In the genomic region with DNA sequence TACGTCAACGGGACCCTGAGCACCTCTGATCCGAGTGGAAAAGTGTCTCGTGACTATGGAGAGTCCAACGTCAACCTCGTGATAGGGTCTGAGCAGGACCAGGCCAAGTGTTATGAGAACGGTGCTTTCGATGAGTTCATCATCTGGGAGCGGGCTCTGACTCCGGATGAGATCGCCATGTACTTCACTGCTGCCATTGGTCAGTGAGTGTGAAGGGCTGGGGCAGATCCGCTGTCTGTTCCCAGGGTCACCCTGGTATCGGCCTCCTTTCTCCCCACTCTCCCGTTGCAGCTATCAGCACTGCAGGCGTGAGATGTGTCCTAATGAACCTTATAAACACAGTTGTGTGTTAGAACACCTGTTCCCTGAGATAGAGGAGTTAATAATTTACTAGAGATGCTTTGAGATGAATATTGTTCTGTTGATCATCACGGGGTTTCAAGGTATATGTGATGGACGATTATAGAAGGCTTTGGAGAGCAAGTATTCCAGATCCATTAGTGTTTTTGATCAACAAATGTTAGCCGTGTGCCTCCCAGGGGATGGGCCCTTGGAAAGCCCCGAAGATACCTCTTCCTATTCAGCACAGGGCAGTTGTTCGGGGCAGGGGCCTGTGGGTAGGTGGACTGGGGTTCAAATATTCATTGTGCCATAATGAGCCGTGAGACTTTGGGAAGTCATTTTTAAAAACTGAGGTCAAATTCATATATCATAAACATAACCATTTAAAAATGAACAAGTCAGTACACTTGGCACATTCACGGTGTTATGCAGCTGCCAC, we compare ENCODE assay signal across 18 cellular contexts. TPM values are rescaled to one million over a fixed set of nuclear protein-coding genes. Genes with fewer than 3 reads are reported as not detected.
"Had no signal": no experiment of that assay in that cellular context is flagged by ENCODE, and none has a peak within 500 bp of the region (broad histone marks: within the 10 kb centered on the region; RNA-seq: fewer than 3 reads in every experiment).

No MANE protein-coding gene starts in this region.

- H3K27me3 ChIP-seq: body of pancreas, pancreas, tibial nerve, vagina had no signal

- H3K4me3 ChIP-seq: body of pancreas, lower lobe of right lung, pancreas, tibial nerve, vagina had no signal

- H3K36me3 Mint-ChIP-seq: activated CD4-positive, alpha-beta memory T cell treated with anti-CD3 and anti-CD28 coated beads for 36 hours; activated CD8-positive, alpha-beta memory T cell treated with anti-CD3 and anti-CD28 coated beads, Interleukin-2, amount 10 ng/mL, durations not matched to agents 7 days and 5 days; natural killer cell treated with Interleukin-12 subunit alpha and Interleukin-12 subunit beta and Interleukin-15 and Interleukin-18, amount 100 ng/mL, for 72 hours had no signal

- H3K36me3 ChIP-seq: neutrophil, pancreas, vagina, WERI-Rb-1 had no signal

- H3K27ac Mint-ChIP-seq: activated CD4-positive, alpha-beta memory T cell treated with anti-CD3 and anti-CD28 coated beads for 36 hours; activated CD8-positive, alpha-beta memory T cell treated with anti-CD3 and anti-CD28 coated beads, Interleukin-2, amount 10 ng/mL, durations not matched to agents 7 days and 5 days; activated T-helper 2 cell treated with anti-CD3 and anti-CD28 coated beads, Interferon-gamma antibody, Interleukin-2, Interleukin-4, amounts not matched to agents 10 μg/mL and 5 μg/mL and 100 μg/mL, durations not matched to agents 14 hours and 24 hours and 36 hours; natural killer cell treated with Interleukin-12 subunit alpha and Interleukin-12 subunit beta and Interleukin-15 and Interleukin-18, amount 100 ng/mL, for 72 hours; stimulated activated naive CD8-positive, alpha-beta T cell treated with anti-CD3 and anti-CD28 coated beads, Interleukin-15, Interleukin-2, amounts not matched to agents 100 ng/mL and 50 ng/mL, for 24 hours had no signal

- DNase-seq: activated CD4-positive, alpha-beta memory T cell treated with anti-CD3 and anti-CD28 coated beads for 36 hours; activated CD8-positive, alpha-beta memory T cell treated with anti-CD3 and anti-CD28 coated beads, Interleukin-2, amount 10 ng/mL, durations not matched to agents 7 days and 5 days; activated naive CD4-positive, alpha-beta T cell treated with Interleukin-2 at 50 U/mL for 16 hours; activated T-cell treated with anti-CD3 and anti-CD28 coated beads, Interleukin-2, amount 50 U/mL, for 1 hour; central memory CD4-positive, alpha-beta T cell; lower lobe of right lung; pancreas; T-helper 2 cell; WERI-Rb-1 had no signal

- H3K4me1 Mint-ChIP-seq: activated CD8-positive, alpha-beta memory T cell treated with anti-CD3 and anti-CD28 coated beads, Interleukin-2, amount 10 ng/mL, durations not matched to agents 7 days and 5 days had no signal

- ATAC-seq: activated CD8-positive, alpha-beta memory T cell treated with anti-CD3 and anti-CD28 coated beads, Interleukin-2, amount 10 ng/mL, durations not matched to agents 7 days and 5 days; body of pancreas; lower lobe of right lung; natural killer cell treated with Interleukin-12 subunit alpha and Interleukin-12 subunit beta and Interleukin-15 and Interleukin-18, amount 100 ng/mL, for 72 hours had no signal

- H3K9me3 Mint-ChIP-seq: activated CD4-positive, alpha-beta memory T cell treated with anti-CD3 and anti-CD28 coated beads for 36 hours; activated T-helper 2 cell treated with anti-CD3 and anti-CD28 coated beads, Interferon-gamma antibody, Interleukin-2, Interleukin-4, amounts not matched to agents 10 μg/mL and 5 μg/mL and 100 μg/mL, durations not matched to agents 14 hours and 24 hours and 36 hours; natural killer cell treated with Interleukin-12 subunit alpha and Interleukin-12 subunit beta and Interleukin-15 and Interleukin-18, amount 100 ng/mL, for 72 hours; stimulated activated naive CD8-positive, alpha-beta T cell treated with anti-CD3 and anti-CD28 coated beads, Interleukin-15, Interleukin-2, amounts not matched to agents 100 ng/mL and 50 ng/mL, for 24 hours had no signal

- H3K4me3 Mint-ChIP-seq: activated CD4-positive, alpha-beta memory T cell treated with anti-CD3 and anti-CD28 coated beads for 36 hours; activated CD8-positive, alpha-beta memory T cell treated with anti-CD3 and anti-CD28 coated beads, Interleukin-2, amount 10 ng/mL, durations not matched to agents 7 days and 5 days; natural killer cell treated with Interleukin-12 subunit alpha and Interleukin-12 subunit beta and Interleukin-15 and Interleukin-18, amount 100 ng/mL, for 72 hours; stimulated activated naive CD8-positive, alpha-beta T cell treated with anti-CD3 and anti-CD28 coated beads, Interleukin-15, Interleukin-2, amounts not matched to agents 100 ng/mL and 50 ng/mL, for 24 hours had no signal

- FAIRE-seq: colon, frontal cortex, pancreas had no signal

RNA-seq across cellular contexts. Expression of gene ADGRD1, which starts 33.6 kb away (rescaled TPM):
- total RNA-seq: natural killer cell treated with Interleukin-12 subunit alpha and Interleukin-12 subunit beta and Interleukin-15 and Interleukin-18, amount 100 ng/mL, for 72 hours had no signal
